ENCODE assay signal across 10 cellular contexts in the genomic region with DNA sequence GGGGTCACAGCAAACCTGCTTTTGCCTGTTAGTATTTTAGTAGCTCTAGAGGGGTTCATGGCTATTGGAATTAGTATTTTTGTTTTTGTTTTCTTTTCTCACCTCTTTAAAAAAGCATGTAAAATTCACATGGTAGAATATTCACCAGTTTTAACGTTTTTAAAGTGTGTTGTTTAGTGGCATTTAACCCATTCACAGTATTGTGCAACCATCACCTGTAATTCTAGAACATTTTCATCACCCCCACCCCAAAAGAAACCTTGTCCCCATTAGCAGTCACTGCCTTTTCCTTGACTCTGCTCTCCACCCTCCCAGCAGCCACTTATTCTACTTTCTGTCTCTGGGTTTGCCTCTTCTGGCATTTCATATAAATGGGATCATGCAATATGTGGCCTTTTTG. TPM values are rescaled to one million over a fixed set of nuclear protein-coding genes. Genes with fewer than 3 reads are reported as not detected.
DNase-seq lines count a peak whose midpoint lies in the region; FAIRE-seq and TF ChIP-seq lines count a peak whose summit lies in the region.
"Had no signal": no experiment of that assay in that cellular context is flagged by ENCODE, and none has a peak within 500 bp of the region (broad histone marks: within the 10 kb centered on the region; RNA-seq: fewer than 3 reads in every experiment).

No MANE protein-coding gene starts in this region.

- H3K4me3 Mint-ChIP-seq in activated naive CD4-positive, alpha-beta T cell treated with anti-CD3 and anti-CD28 coated beads, Interleukin-2, amount 10 ng/mL, durations not matched to agents 7 days and 5 days, result no peak overlapping the region
- H3K4me3 Mint-ChIP-seq in activated T-helper 1 cell treated with anti-CD3 and anti-CD28 coated beads, Interleukin-12 subunit alpha, Interleukin-12 subunit beta, Interleukin-2, Interleukin-4 antibody, amounts not matched to agents 30 ng/mL and 10 ng/mL and 1 ng/mL, durations not matched to agents 14 hours and 24 hours and 36 hours, result no peak overlapping the region

- H3K27ac ChIP-seq in keratinocyte (ENCODE audit: control insufficient read depth, insufficient read depth, low read length), result peak overlapping the region; percentile 13
- peak overlapping the region; percentile 44 to 59 (median 48) for H3K27ac ChIP-seq in transverse colon
- H3K27ac ChIP-seq: brain microvascular endothelial cell had no signal

- peak overlapping the region; percentile 90 for H3K27ac Mint-ChIP-seq in activated naive CD4-positive, alpha-beta T cell treated with anti-CD3 and anti-CD28 coated beads, Interleukin-2, amount 10 ng/mL, durations not matched to agents 7 days and 5 days
- H3K27ac Mint-ChIP-seq in activated T-helper 1 cell treated with anti-CD3 and anti-CD28 coated beads, Interleukin-12 subunit alpha, Interleukin-12 subunit beta, Interleukin-2, Interleukin-4 antibody, amounts not matched to agents 30 ng/mL and 10 ng/mL and 1 ng/mL, durations not matched to agents 14 hours and 24 hours and 36 hours, result peak overlapping the region; percentile 73

- no peaks in the 10 kb centered on the region for H3K9me3 ChIP-seq in keratinocyte (ENCODE audit: control insufficient read depth, low read depth, low read length)
- H3K9me3 ChIP-seq in transverse colon, result no peaks in the 10 kb centered on the region

- TF ChIP-seq EP300 in transverse colon (IDR thresholded peaks at IDR 0.05; ENCODE audit: low read depth), result no peak

- H3K36me3 Mint-ChIP-seq in activated naive CD4-positive, alpha-beta T cell treated with anti-CD3 and anti-CD28 coated beads, Interleukin-2, amount 10 ng/mL, durations not matched to agents 7 days and 5 days, result peaks cover 40% of the 10 kb centered on the region
- peaks cover 14% of the 10 kb centered on the region for H3K36me3 Mint-ChIP-seq in activated T-helper 1 cell treated with anti-CD3 and anti-CD28 coated beads, Interleukin-12 subunit alpha, Interleukin-12 subunit beta, Interleukin-2, Interleukin-4 antibody, amounts not matched to agents 30 ng/mL and 10 ng/mL and 1 ng/mL, durations not matched to agents 14 hours and 24 hours and 36 hours (ENCODE audit: low read depth)

- FAIRE-seq in keratinocyte (lab: Jason Lieb, UNC) (no peak), GM12891 (lab: Jason Lieb, UNC) (no peak)

- peaks cover 96% of the 10 kb centered on the region for H3K79me2 ChIP-seq in keratinocyte (ENCODE audit: control insufficient read depth, insufficient read depth, low read length)

- TF ChIP-seq POLR2A in transverse colon (IDR thresholded peaks at IDR 0.05) (no peak), GM12891 (IDR thresholded peaks at IDR 0.05; ENCODE audit: low read depth, low read length) (no peak)

- H2AFZ ChIP-seq in keratinocyte (ENCODE audit: control insufficient read depth, low read length), result no peak overlapping the region

- CTCF ChIA-PET in activated naive CD4-positive, alpha-beta T cell treated with anti-CD3 and anti-CD28 coated beads, Interleukin-2, amount 10 ng/mL, durations not matched to agents 7 days and 5 days (lab: Charles Lee), result interaction anchor here (1.0 to 1.6 kb wide), 2 partner anchors 45 to 81 kb away, joined by 3 to 5 read pairs; no protein-coding TSS in a partner anchor

- no peak overlapping the region for H3K9ac ChIP-seq in keratinocyte (ENCODE audit: control insufficient read depth, extremely low read depth, insufficient read depth, low read length)

- H3K4me1 ChIP-seq in keratinocyte (ENCODE audit: control insufficient read depth, extremely low read depth, insufficient read depth, low read length) (peaks cover 23% of the 10 kb centered on the region), transverse colon (peaks cover 0 to 28% (median 18%) of the 10 kb centered on the region in 4 donors)

- H3K36me3 ChIP-seq in keratinocyte (ENCODE audit: control insufficient read depth in 2 of 2, extremely low read depth in 1 of 2, insufficient read depth in 2 of 2, low read length in 2 of 2) (peaks cover 1 to 15% of the 10 kb centered on the region in 2 experiments), transverse colon (no peaks in the 10 kb centered on the region)
- H3K36me3 ChIP-seq: brain microvascular endothelial cell had no signal

- H3K27me3 ChIP-seq in keratinocyte (ENCODE audit: control insufficient read depth, extremely low read depth, insufficient read depth, low read length) (no peaks in the 10 kb centered on the region), transverse colon (no peaks in the 10 kb centered on the region)
- H3K27me3 ChIP-seq: brain microvascular endothelial cell had no signal

- peaks cover 2% of the 10 kb centered on the region for H3K9me3 Mint-ChIP-seq in activated naive CD4-positive, alpha-beta T cell treated with anti-CD3 and anti-CD28 coated beads, Interleukin-2, amount 10 ng/mL, durations not matched to agents 7 days and 5 days
- H3K9me3 Mint-ChIP-seq in activated T-helper 1 cell treated with anti-CD3 and anti-CD28 coated beads, Interleukin-12 subunit alpha, Interleukin-12 subunit beta, Interleukin-2, Interleukin-4 antibody, amounts not matched to agents 30 ng/mL and 10 ng/mL and 1 ng/mL, durations not matched to agents 14 hours and 24 hours and 36 hours, result no peaks in the 10 kb centered on the region

- peaks cover 5% of the 10 kb centered on the region for H3K9me1 ChIP-seq in keratinocyte (ENCODE audit: control insufficient read depth, extremely low read depth, insufficient read depth, low read length)

- H3K4me1 Mint-ChIP-seq in activated naive CD4-positive, alpha-beta T cell treated with anti-CD3 and anti-CD28 coated beads, Interleukin-2, amount 10 ng/mL, durations not matched to agents 7 days and 5 days, result peaks cover 73% of the 10 kb centered on the region
- H3K4me1 Mint-ChIP-seq in activated T-helper 1 cell treated with anti-CD3 and anti-CD28 coated beads, Interleukin-12 subunit alpha, Interleukin-12 subunit beta, Interleukin-2, Interleukin-4 antibody, amounts not matched to agents 30 ng/mL and 10 ng/mL and 1 ng/mL, durations not matched to agents 14 hours and 24 hours and 36 hours (ENCODE audit: low read depth), result peaks cover 60% of the 10 kb centered on the region

- TF ChIP-seq CTCF in keratinocyte (optimal IDR thresholded peaks at IDR 0.05 in 1 of 3, IDR thresholded peaks at IDR 0.05 in 1 of 3, conservative IDR thresholded peaks at IDR 0.05 in 1 of 3; ENCODE audit: extremely low read depth in 1 of 3, insufficient read depth in 2 of 3, low read length in 3 of 3) (no peak), transverse colon (IDR thresholded peaks at IDR 0.05) (no peak), GM20000 (IDR thresholded peaks at IDR 0.05; ENCODE audit: extremely low read depth, missing control alignments) (no peak)

- dilution Hi-C loops in keratinocyte (cut with MboI; ENCODE audit: extremely low pct_ligation_motif_present, low sequenced_read_pairs), result no loop called here

- no peak for DNase-seq in activated naive CD4-positive, alpha-beta T cell treated with anti-CD3 and anti-CD28 coated beads, Interleukin-2, amount 10 ng/mL, durations not matched to agents 7 days and 5 days
- DNase-seq in activated naive CD4-positive, alpha-beta T cell treated with anti-CD3 and anti-CD28 coated beads, Interleukin-2, amount 50 U/mL, for 16 hours, result no peak
- no peak for DNase-seq in activated T-helper 1 cell treated with anti-CD3 and anti-CD28 coated beads, Interleukin-12 subunit alpha, Interleukin-12 subunit beta, Interleukin-2, Interleukin-4 antibody, amounts not matched to agents 30 ng/mL and 10 ng/mL and 1 ng/mL, durations not matched to agents 14 hours and 24 hours and 36 hours (ENCODE audit: low spot score)
- DNase-seq in keratinocyte (ENCODE audit: low read depth, low spot score), result no peak
- DNase-seq in transverse colon, result no peak
- DNase-seq in GM12891 (ENCODE audit: insufficient read length, low spot score), result no peak
- DNase-seq in NOMO-1 (lab: John Stamatoyannopoulos, UW; ENCODE audit: unreplicated experiment in 2 of 2), result no peak
- DNase-seq in GM20000 (ENCODE audit: low spot score), result no peak
- DNase-seq: brain microvascular endothelial cell, NCI-H1930 had no signal

- 0 to 15% methylated on average over 1 of the region's 1 CpG for WGBS in transverse colon (ENCODE audit: low coverage in 1 of 2), 2 donors

- in situ Hi-C loops in transverse colon (cut with MboI; ENCODE audit: low pct_ligation_motif_present in 1 of 4, low pct_unique_long_range_greater_than_20kb in 1 of 4, low sequenced_read_pairs in 3 of 4), result no loop called here

- no peaks in the 10 kb centered on the region for H3K27me3 Mint-ChIP-seq in activated naive CD4-positive, alpha-beta T cell treated with anti-CD3 and anti-CD28 coated beads, Interleukin-2, amount 10 ng/mL, durations not matched to agents 7 days and 5 days
- H3K27me3 Mint-ChIP-seq in activated T-helper 1 cell treated with anti-CD3 and anti-CD28 coated beads, Interleukin-12 subunit alpha, Interleukin-12 subunit beta, Interleukin-2, Interleukin-4 antibody, amounts not matched to agents 30 ng/mL and 10 ng/mL and 1 ng/mL, durations not matched to agents 14 hours and 24 hours and 36 hours (ENCODE audit: insufficient read depth), result no peaks in the 10 kb centered on the region

- intact Hi-C loops in activated T-helper 1 cell treated with anti-CD3 and anti-CD28 coated beads, Interleukin-12 subunit alpha, Interleukin-12 subunit beta, Interleukin-2, Interleukin-4 antibody, amounts not matched to agents 30 ng/mL and 10 ng/mL and 1 ng/mL, durations not matched to agents 14 hours and 24 hours and 36 hours (cut with micrococcal nuclease), result loop anchor here (2.0 kb wide), 1 partner anchor 78 kb away; no protein-coding TSS in a partner anchor
- intact Hi-C loops in transverse colon (cut with DNase I; ENCODE audit: low total_unique reads), result no loop called here

- no peak overlapping the region for H3K4me3 ChIP-seq in keratinocyte (ENCODE audit: control insufficient read depth in 2 of 3, extremely low read depth in 1 of 3, insufficient read depth in 2 of 3, low read depth in 1 of 3, low read length in 3 of 3)
- no peak overlapping the region for H3K4me3 ChIP-seq in transverse colon

- no peak overlapping the region for H3K4me2 ChIP-seq in keratinocyte (ENCODE audit: control insufficient read depth, extremely low read depth, insufficient read depth, low read depth, low read length)

- H4K20me1 ChIP-seq in keratinocyte (ENCODE audit: control insufficient read depth, extremely low read depth, insufficient read depth, low read length), result peaks cover 45% of the 10 kb centered on the region

RNA-seq across cellular contexts. Expression of a gene that starts 39.8 kb away (rescaled TPM):
- total RNA-seq in activated T-helper 1 cell treated with anti-CD3 and anti-CD28 coated beads, Interleukin-12 subunit alpha, Interleukin-12 subunit beta, Interleukin-2, Interleukin-4 antibody, amounts not matched to agents 30 ng/mL and 10 ng/mL and 1 ng/mL, durations not matched to agents 14 hours and 24 hours and 36 hours, result 139 and 142 TPM in 2 replicates
- 14.6 to 81.0 TPM (median 28.4 TPM) in 3 replicates for polyA plus RNA-seq in keratinocyte
- 71.6 TPM for polyA plus RNA-seq in keratinocyte (2011; ENCODE audit: low read depth)
- 26.1 and 55.1 TPM in 2 replicates for polyA plus RNA-seq in keratinocyte (2011; cell fraction: cytosol; rRNA removed)
- polyA plus RNA-seq in keratinocyte (2011; cell fraction: nucleus; rRNA removed), result 33.4 and 37.0 TPM in 2 replicates
- polyA plus RNA-seq in keratinocyte (2012; ENCODE audit: low replicate concordance), result 33.8 and 64.9 TPM in 2 replicates
- 10.3 to 40.8 TPM (median 17.9 TPM) in 3 replicates for polyA minus RNA-seq in keratinocyte
- 76.4 TPM for polyA minus RNA-seq in keratinocyte (2011; cell fraction: cytosol; rRNA and poly(A)+ RNA removed)
- polyA minus RNA-seq in keratinocyte (2011; cell fraction: nucleus; rRNA and poly(A)+ RNA removed), result 22.9 and 25.1 TPM in 2 replicates
- 100 to 1,000 TPM in 1 of 4 donors, 10 to 100 TPM in 3; 45.6 to 102 (median 65.7) TPM for total RNA-seq in transverse colon
- 24.8 TPM for polyA plus RNA-seq in GM12891 (2012; ENCODE audit: low read depth, missing spikeins)
